ENCODE assay signal across 15 cellular contexts in genomic region chr2:150417278-150417677, GRCh38.
A peak's percentile ranks its signal among the peaks of the same experiment; 100 is the strongest.
DNase-seq lines count a peak whose midpoint lies in the region; ATAC-seq and TF ChIP-seq lines count a peak whose summit lies in the region.
"Had no signal": no experiment of that assay in that cellular context is flagged by ENCODE, and none has a peak within 500 bp of the region (broad histone marks: within the 10 kb centered on the region; RNA-seq: fewer than 3 reads in every experiment).

No MANE protein-coding gene starts in this region.

- H3K4me1 Mint-ChIP-seq in activated CD4-positive, alpha-beta T cell treated with anti-CD3 and anti-CD28 coated beads, Interleukin-2, amount 10 ng/mL, durations not matched to agents 24 days and 14 days: no peaks in the 10 kb centered on the region
- H3K4me1 Mint-ChIP-seq: CD4-positive, CD25-positive, alpha-beta regulatory T cell had no signal

- H3K36me3 Mint-ChIP-seq in activated CD4-positive, alpha-beta T cell treated with anti-CD3 and anti-CD28 coated beads, Interleukin-2, amount 10 ng/mL, durations not matched to agents 24 days and 14 days (ENCODE audit: low read depth): no peaks in the 10 kb centered on the region
- H3K36me3 Mint-ChIP-seq: CD4-positive, CD25-positive, alpha-beta regulatory T cell had no signal

- no peaks in the 10 kb centered on the region for H3K9me3 Mint-ChIP-seq in activated CD4-positive, alpha-beta T cell treated with anti-CD3 and anti-CD28 coated beads, Interleukin-2, amount 10 ng/mL, durations not matched to agents 24 days and 14 days

- no peak overlapping the region for H3K27ac ChIP-seq in prostate gland
- H3K27ac ChIP-seq: BLaER1 treated with 17β-estradiol and CSF1 and Interleukin-3, amounts not matched to agents 10 nM and 100 nM; GM23248; HL-60 had no signal

- no peak overlapping the region for H3K4me3 ChIP-seq in prostate gland
- H3K4me3 ChIP-seq: BLaER1 treated with 17β-estradiol and CSF1 and Interleukin-3, amounts not matched to agents 10 nM and 100 nM; GM23248 had no signal

- TF ChIP-seq POLR2A in prostate gland (IDR thresholded peaks at IDR 0.05): no peak

- intact Hi-C loops in activated CD4-positive, alpha-beta T cell treated with anti-CD3 and anti-CD28 coated beads, Interleukin-2, amount 10 ng/mL, durations not matched to agents 24 days and 14 days (cut with micrococcal nuclease): no loop called here
- intact Hi-C loops in prostate gland (cut with DNase I): no loop called here

- H3K27ac Mint-ChIP-seq in activated CD4-positive, alpha-beta T cell treated with anti-CD3 and anti-CD28 coated beads, Interleukin-2, amount 10 ng/mL, durations not matched to agents 24 days and 14 days: no peak overlapping the region
- H3K27ac Mint-ChIP-seq: CD4-positive, CD25-positive, alpha-beta regulatory T cell had no signal

- no peak for TF ChIP-seq CTCF in prostate gland (IDR thresholded peaks at IDR 0.05)

- H3K4me3 Mint-ChIP-seq in activated CD4-positive, alpha-beta T cell treated with anti-CD3 and anti-CD28 coated beads, Interleukin-2, amount 10 ng/mL, durations not matched to agents 24 days and 14 days: no peak overlapping the region
- H3K4me3 Mint-ChIP-seq: CD4-positive, CD25-positive, alpha-beta regulatory T cell had no signal

- no peaks in the 10 kb centered on the region for H3K27me3 ChIP-seq in prostate gland (replicated peaks; ENCODE audit: insufficient read depth)
- H3K27me3 ChIP-seq: BLaER1 treated with 17β-estradiol and CSF1 and Interleukin-3, amounts not matched to agents 10 nM and 100 nM had no signal

- H3K36me3 ChIP-seq in prostate gland: no peaks in the 10 kb centered on the region
- H3K36me3 ChIP-seq: BLaER1 treated with 17β-estradiol and CSF1 and Interleukin-3, amounts not matched to agents 10 nM and 100 nM had no signal

- WGBS in prostate gland: 94% methylated on average over 3 of the region's 3 CpGs

- H3K4me1 ChIP-seq in prostate gland (replicated peaks): no peaks in the 10 kb centered on the region

- ATAC-seq in GM18517 (IDR thresholded peaks at IDR 0.05; ENCODE audit: unreplicated experiment): no peak
- ATAC-seq: HCT116 had no signal

- no peaks in the 10 kb centered on the region for H3K9me3 ChIP-seq in prostate gland

- H3K27me3 Mint-ChIP-seq in activated CD4-positive, alpha-beta T cell treated with anti-CD3 and anti-CD28 coated beads, Interleukin-2, amount 10 ng/mL, durations not matched to agents 24 days and 14 days: no peaks in the 10 kb centered on the region
- H3K27me3 Mint-ChIP-seq: CD4-positive, CD25-positive, alpha-beta regulatory T cell had no signal

- DNase-seq in NCI-H1417 (lab: John Stamatoyannopoulos, UW): peak in 2 of 3 experiments; percentile 19 to 69
- DNase-seq in NCI-H1417 treated with DMSO at 0.1 percent for 48 hours (lab: John Stamatoyannopoulos, UW): no peak
- DNase-seq in activated CD4-positive, alpha-beta T cell treated with anti-CD3 and anti-CD28 coated beads, Interleukin-2, amount 10 ng/mL, durations not matched to agents 24 days and 14 days: peak; percentile 11
- DNase-seq in activated CD4-positive, alpha-beta T cell treated with anti-CD3 and anti-CD28 coated beads for 48 hours: no peak
- DNase-seq in NCI-H69 (lab: John Stamatoyannopoulos, UW): peak; percentile 55
- no peak for DNase-seq in AG08396 (ENCODE audit: low spot score)
- no peak for DNase-seq in prostate gland (ENCODE audit: low spot score)
- DNase-seq: 8988T; CD4-positive, CD25-positive, alpha-beta regulatory T cell; DMS153; GM23248 had no signal

Comparison
In these comparisons a context has a peak if more than half of its experiments do, and no peak if none do; other contexts are left out.
1. DNase-seq: peak in NCI-H1417 (2 of 3), activated CD4-positive, alpha-beta T cell treated with anti-CD3 and anti-CD28 coated beads, Interleukin-2, amount 10 ng/mL, durations not matched to agents 24 days and 14 days (single experiment) and NCI-H69 (single experiment); none in NCI-H1417 treated with DMSO at 0.1 percent for 48 hours (single experiment), activated CD4-positive, alpha-beta T cell treated with anti-CD3 and anti-CD28 coated beads for 48 hours (single experiment), AG08396 (single experiment) and prostate gland (single experiment).